ENCODE assay signal across 9 cellular contexts in genomic region chrX:149505671-149506070, GRCh38. TPM values are rescaled to one million over a fixed set of nuclear protein-coding genes. Genes with fewer than 3 reads are reported as not detected.
A peak's percentile ranks its signal among the peaks of the same experiment; 100 is the strongest.
DNase-seq lines count a peak whose midpoint lies in the region; ATAC-seq and TF ChIP-seq lines count a peak whose summit lies in the region.
"Had no signal": no experiment of that assay in that cellular context is flagged by ENCODE, and none has a peak within 500 bp of the region (broad histone marks: within the 10 kb centered on the region; RNA-seq: fewer than 3 reads in every experiment).

No MANE protein-coding gene starts in this region.

- H4K20me1 ChIP-seq in DND-41 (ENCODE audit: insufficient read depth, low read length) = peaks cover 3% of the 10 kb centered on the region; the same call in 1 of the 2 replicates
- H4K20me1 ChIP-seq in PC-9 (ENCODE audit: insufficient read depth) = no peaks in the 10 kb centered on the region

- intact Hi-C loops in PC-9 (cut with micrococcal nuclease; ENCODE audit: unreplicated experiment) (loop anchor here (1.0 kb wide), 1 partner anchor 34 kb away; no protein-coding TSS in a partner anchor), prostate gland (cut with DNase I) (no loop called here)

- H3K9me2 ChIP-seq in PC-9 (ENCODE audit: insufficient read depth) = no peaks in the 10 kb centered on the region

- H3K4me1 ChIP-seq in DND-41 (ENCODE audit: insufficient read depth, low read length) (peaks cover 36% of the 10 kb centered on the region), PC-9 (replicated peaks; ENCODE audit: insufficient read depth) (peaks cover 42% of the 10 kb centered on the region), prostate gland (replicated peaks) (no peaks in the 10 kb centered on the region)

- DNase-seq in DND-41 (no peak), PC-9 (no peak), epithelial cell of prostate (ENCODE audit: low read depth, low spot score) (no peak), prostate gland (ENCODE audit: low spot score) (no peak), RPMI8226 (no peak), NCI-H2171 treated with DMSO at 0.1 percent for 48 hours (lab: John Stamatoyannopoulos, UW) (no peak), NCI-H2029 treated with DMSO at 0.1 percent for 48 hours (lab: John Stamatoyannopoulos, UW) (no peak)

- no peak for ATAC-seq in DND-41 (ENCODE audit: insufficient read depth, low read depth)
- no peak for ATAC-seq in HG03280 (IDR thresholded peaks at IDR 0.05; ENCODE audit: unreplicated experiment)

- peaks cover 18% of the 10 kb centered on the region for H3K36me3 ChIP-seq in DND-41 (ENCODE audit: insufficient read depth, low read length)
- peaks cover 5% of the 10 kb centered on the region; the same call in 1 of the 2 replicates for H3K36me3 ChIP-seq in PC-9 (ENCODE audit: low read depth)
- no peaks in the 10 kb centered on the region for H3K36me3 ChIP-seq in prostate gland

- H3K27ac ChIP-seq in DND-41 (ENCODE audit: low read length) (peak overlapping the region; percentile 69), PC-9 (peak overlapping the region; percentile 69; the same call in 1 of the 2 replicates), epithelial cell of prostate (peak overlapping the region; percentile 76), prostate gland (peak overlapping the region; percentile 77 to 79)

- TF ChIP-seq CTCF in DND-41 (IDR thresholded peaks at IDR 0.05; ENCODE audit: borderline replicate concordance, extremely low read depth, low read length, poor library complexity, severe bottlenecking) (no peak), PC-9 (conservative IDR thresholded peaks at IDR 0.05) (no peak), prostate gland (IDR thresholded peaks at IDR 0.05) (no peak)

- BruUV-seq in PC-9 (replicated peaks; lab: Mats Ljungman, UMichigan) = TSS peak; percentile 69

- H3K9ac ChIP-seq in DND-41 (ENCODE audit: low read depth, low read length) = peak overlapping the region; percentile 64

- POLR2A ChIA-PET in PC-9 (lab: Charles Lee; ENCODE audit: unreplicated experiment) = interaction anchor here (0.6 to 2.5 kb wide), 2 partner anchors 17 to 34 kb away, joined by 4 to 104 read pairs; partner anchors contain the start of gene EOLA1

- no peaks in the 10 kb centered on the region for H3K9me3 ChIP-seq in DND-41 (ENCODE audit: insufficient read depth, low read length, severe bottlenecking)
- H3K9me3 ChIP-seq in PC-9 (ENCODE audit: insufficient read depth, low read depth) = no peaks in the 10 kb centered on the region
- no peaks in the 10 kb centered on the region for H3K9me3 ChIP-seq in prostate gland
- H3K9me3 ChIP-seq: HAP-1 had no signal

- H3K4me2 ChIP-seq in DND-41 (ENCODE audit: insufficient read depth, low read length) (peak overlapping the region; percentile 89), PC-9 (peak overlapping the region; percentile 93)

- CTCF ChIA-PET in PC-9 (lab: Charles Lee) = interaction anchor here (1.0 kb wide), 1 partner anchor 34 kb away, joined by 3 read pairs; no protein-coding TSS in a partner anchor

- peaks cover 32% of the 10 kb centered on the region for H3F3A ChIP-seq in PC-9 (ENCODE audit: insufficient read depth, low read depth)

- no peak for TF ChIP-seq POLR2A in prostate gland (IDR thresholded peaks at IDR 0.05)

- H3K27me3 ChIP-seq in DND-41 (ENCODE audit: insufficient read depth, low read length, poor library complexity) = no peaks in the 10 kb centered on the region
- H3K27me3 ChIP-seq in PC-9 (ENCODE audit: insufficient read depth, low read depth) = no peaks in the 10 kb centered on the region
- H3K27me3 ChIP-seq in prostate gland (replicated peaks; ENCODE audit: insufficient read depth) = no peaks in the 10 kb centered on the region

- H2AFZ ChIP-seq in DND-41 (ENCODE audit: low read depth, low read length) (peak overlapping the region; percentile 67), PC-9 (peak overlapping the region; percentile 52; the same call in 1 of the 2 replicates)

- peaks cover 12% of the 10 kb centered on the region for H3K79me2 ChIP-seq in DND-41 (ENCODE audit: insufficient read depth, low read length)
- peaks cover 25% of the 10 kb centered on the region for H3K79me2 ChIP-seq in PC-9 (ENCODE audit: low read depth)

- peak overlapping the region; percentile 31 to 75; a peak in 2 of 4 replicates for H3K4me3 ChIP-seq in DND-41 (ENCODE audit: low read depth in 1 of 2, low read length in 2 of 2)
- peak overlapping the region; percentile 72; the same call in 1 of the 2 replicates for H3K4me3 ChIP-seq in PC-9
- H3K4me3 ChIP-seq in prostate gland = no peak overlapping the region

- WGBS in prostate gland = 75% methylated on average over 9 of the region's 9 CpGs

RNA-seq across cellular contexts. Expression of gene IDS, which starts 0.6 kb away (rescaled TPM):
- total RNA-seq in PC-9 (2021) (169 and 214 TPM in 2 replicates), prostate gland (10 to 100 TPM; 47.4 to 82.9 TPM)

RNA-seq across cellular contexts. Expression of gene EOLA1, which starts 35.1 kb away (rescaled TPM):
- 24.3 and 25.1 TPM in 2 replicates for total RNA-seq in PC-9 (2021)
- total RNA-seq in prostate gland = 10 to 100 TPM; 13.9 to 17.7 TPM

RNA-seq across cellular contexts. Expression of gene HSFX3, which starts 44.1 kb away (rescaled TPM):
- total RNA-seq in PC-9 (2021) = not detected in 2 replicates
- total RNA-seq in prostate gland = under 1 TPM; 0.50 to 0.74 TPM

Comparison
In these comparisons a context has a peak if more than half of its experiments do, and no peak if none do; other contexts are left out.
1. H3K4me3 ChIP-seq: peak in DND-41 (2 of 2) and PC-9 (single experiment); none in prostate gland (0 of 2).
2. Peak in every context shown above with its lines, with median percentiles within 50 percentile points of each other: H3K27ac ChIP-seq.